ENCODE assay signal across 2 cellular contexts in genomic region chr22:20585640-20586402, GRCh38.
A peak's percentile ranks its signal among the peaks of the same experiment; 100 is the strongest.
TF ChIP-seq lines count a peak whose summit lies in the region.

No MANE protein-coding gene starts in this region.

TF ChIP-seq in HEK293, 187 proteins besides CTCF, POLR2A, EP300 and RAD21 (continued from another document):
- TF ChIP-seq EGR2 (tag by site-specific recombination; IDR thresholded peaks at IDR 0.05; ENCODE audit: low read depth), result no peak
- peak; percentile 88 for TF ChIP-seq GLIS1 (tag by site-specific recombination; IDR thresholded peaks at IDR 0.05)
- no peak for TF ChIP-seq ZNF560 (tag by site-specific recombination; IDR thresholded peaks at IDR 0.05; ENCODE audit: borderline replicate concordance)
- TF ChIP-seq ZNF776 (tag by site-specific recombination; IDR thresholded peaks at IDR 0.05; ENCODE audit: borderline replicate concordance), result no peak
- TF ChIP-seq HOXD13 (CRISPR knock-in tag; IDR thresholded peaks at IDR 0.05; ENCODE audit: borderline replicate concordance), result no peak
- TF ChIP-seq ZIC2 (tag by site-specific recombination; IDR thresholded peaks at IDR 0.05), result peak; percentile 65

TF ChIP-seq in K562, 482 proteins besides CTCF, POLR2A, EP300 and RAD21 (continued from another document):
- TF ChIP-seq FOXM1 (IDR thresholded peaks at IDR 0.05; ENCODE audit: low read depth), result no peak
- 0 out of 2 replicates have a peak, but pooled peaks have one; percentile 42 for TF ChIP-seq FOXM1 (CRISPR knock-in tag; IDR thresholded peaks at IDR 0.05; ENCODE audit: low read depth)
- 0 out of 2 replicates have a peak, but pooled peaks have one; percentile 72 for TF ChIP-seq ZBTB1 (CRISPR knock-in tag; IDR thresholded peaks at IDR 0.05; ENCODE audit: borderline replicate concordance, low read depth)
- TF ChIP-seq HBP1 (CRISPR knock-in tag; IDR thresholded peaks at IDR 0.05), result 0 out of 2 replicates have a peak, but pooled peaks have one; percentile 8
- TF ChIP-seq SUPT5H (IDR thresholded peaks at IDR 0.05), result 0 out of 2 replicates have a peak, but pooled peaks have one; percentile 16
- no peak for TF ChIP-seq TEAD4 (IDR thresholded peaks at IDR 0.05; ENCODE audit: low read length)
- TF ChIP-seq TEAD4 (CRISPR knock-in tag; IDR thresholded peaks at IDR 0.05; ENCODE audit: borderline replicate concordance), result 0 out of 2 replicates have a peak, but pooled peaks have one; percentile 50
- TF ChIP-seq SIX5 (IDR thresholded peaks at IDR 0.05; ENCODE audit: borderline replicate concordance in 1 of 2, insufficient read depth in 1 of 2, low read depth in 1 of 2, low read length in 2 of 2), result peak in 1 of 2 experiments; percentile 21; a peak in 1 of 4 replicates
- TF ChIP-seq ARID3B (CRISPR knock-in tag; IDR thresholded peaks at IDR 0.05; ENCODE audit: borderline replicate concordance), result 0 out of 2 replicates have a peak, but pooled peaks have one; percentile 38
- 0 out of 4 replicates have a peak, but pooled peaks of 1 of the 2 experiments have one; percentile 60 for TF ChIP-seq FOXA3 (CRISPR knock-in tag; conservative IDR thresholded peaks at IDR 0.05 in 1 of 2, IDR thresholded peaks at IDR 0.05 in 1 of 2)
- peak; percentile 16; the same call in 1 of the 2 replicates for TF ChIP-seq TAF7 (tag; IDR thresholded peaks at IDR 0.05)
- TF ChIP-seq NR4A1 (CRISPR knock-in tag; IDR thresholded peaks at IDR 0.05), result no peak
- TF ChIP-seq NR4A1 (tag; IDR thresholded peaks at IDR 0.05), result no peak
- TF ChIP-seq ZNF133 (CRISPR knock-in tag; IDR thresholded peaks at IDR 0.05), result peak; percentile 48; the same call in 1 of the 2 replicates
- TF ChIP-seq CREB3L1 (IDR thresholded peaks at IDR 0.05; ENCODE audit: borderline replicate concordance, low read depth), result no peak
- TF ChIP-seq ZNF518B (CRISPR knock-in tag; IDR thresholded peaks at IDR 0.05), result no peak
- TF ChIP-seq BRCA1 (IDR thresholded peaks at IDR 0.05), result no peak
- TF ChIP-seq BRCA1 (CRISPR knock-in tag; IDR thresholded peaks at IDR 0.05), result no peak
- peak; percentile 56; the same call in 1 of the 2 replicates for TF ChIP-seq AFF4 (CRISPR knock-in tag; IDR thresholded peaks at IDR 0.05)
- 0 out of 2 replicates have a peak, but pooled peaks have one; percentile 12 for TF ChIP-seq NR1H2 (CRISPR knock-in tag; IDR thresholded peaks at IDR 0.05)
- peak; percentile 47; the same call in 1 of the 2 replicates for TF ChIP-seq MYNN (IDR thresholded peaks at IDR 0.05)
- TF ChIP-seq MYNN (CRISPR knock-in tag; IDR thresholded peaks at IDR 0.05), result no peak
TF ChIP-seq in K562: peak in this region for 16.
